9 cellular contexts compared by ENCODE assay signal in the genomic region with DNA sequence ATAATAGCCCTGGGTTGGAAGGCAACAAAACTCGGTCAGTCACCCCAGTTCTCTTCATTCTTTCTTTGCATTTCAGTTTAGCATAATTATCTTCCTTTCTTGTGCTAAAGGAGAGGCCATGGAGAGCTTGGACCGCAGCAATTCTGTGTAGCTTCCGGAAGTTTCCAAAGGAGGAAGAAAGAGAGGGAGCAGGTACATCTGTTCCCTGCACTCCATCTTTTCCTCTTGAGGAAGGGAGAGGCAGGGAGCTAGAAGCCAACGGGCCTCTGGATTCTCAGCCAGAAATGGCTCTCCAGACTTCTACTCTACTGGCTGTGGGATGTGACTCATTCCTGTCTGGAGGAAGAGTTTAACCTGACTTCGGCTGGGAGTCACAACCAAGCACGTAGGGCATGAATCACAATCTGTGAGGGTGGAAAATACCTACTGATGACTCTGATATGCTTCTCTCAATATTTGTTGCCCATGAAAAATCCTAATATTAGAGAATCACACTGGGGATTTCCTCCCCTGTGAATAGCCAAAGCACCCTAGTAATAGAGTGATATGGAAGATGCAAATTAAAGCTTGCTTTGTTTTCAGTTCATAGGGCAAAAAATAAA. TPM values are rescaled to one million over a fixed set of nuclear protein-coding genes. Genes with fewer than 3 reads are reported as not detected.
A peak's percentile ranks its signal among the peaks of the same experiment; 100 is the strongest.
DNase-seq lines count a peak whose midpoint lies in the region; ATAC-seq, FAIRE-seq and TF ChIP-seq lines count a peak whose summit lies in the region.
"Had no signal": no experiment of that assay in that cellular context is flagged by ENCODE, and none has a peak within 500 bp of the region (broad histone marks: within the 10 kb centered on the region; RNA-seq: fewer than 3 reads in every experiment).

No MANE protein-coding gene starts in this region.

- DNase-seq in ACHN: peak; percentile 99
- DNase-seq in K562 (ENCODE audit: extremely low read depth in 1 of 4, low spot score in 3 of 4): peak; percentile 26 to 66 (median 40)
- peak; percentile 92 for DNase-seq in kidney epithelial cell (ENCODE audit: low read depth)
- no peak for DNase-seq in GM20000 (ENCODE audit: low spot score)
- DNase-seq in NCI-H1105 (lab: John Stamatoyannopoulos, UW): no peak

- peaks cover 56% of the 10 kb centered on the region for H3K4me1 ChIP-seq in HUES6 (ENCODE audit: control insufficient read depth, insufficient read depth, low read length)
- peaks cover 3 to 49% of the 10 kb centered on the region in 2 experiments; a peak in 4 of 5 replicates for H3K4me1 ChIP-seq in K562 (replicated peaks in 1 of 2; ENCODE audit: control insufficient read depth in 2 of 2, insufficient read depth in 2 of 2, low read length in 2 of 2)

- H3K4me1 Mint-ChIP-seq in stimulated activated memory B cell treated with anti-CD40 and anti-IgM and Interleukin-4, amounts not matched to agents 10 μg/mL and 1 μg/mL and 100 μg/mL, for 72 hours: peaks cover 41% of the 10 kb centered on the region

- CTCF ChIA-PET in K562 (lab: Yijun Ruan, JAX; ENCODE audit: low intra/inter-chr PET ratio): no interaction called here

- no TSS peak for BruUV-seq in K562 (replicated peaks; lab: Mats Ljungman, UMichigan)

- ATAC-seq in GM19463 (IDR thresholded peaks at IDR 0.05; ENCODE audit: unreplicated experiment): peak; percentile 65
- peak; percentile 52 for ATAC-seq in K562
- ATAC-seq in stimulated activated memory B cell treated with anti-CD40 and anti-IgM and Interleukin-4, amounts not matched to agents 10 μg/mL and 1 μg/mL and 100 μg/mL, for 72 hours: peak; percentile 55

- no peaks in the 10 kb centered on the region for H3K27me3 Mint-ChIP-seq in stimulated activated memory B cell treated with anti-CD40 and anti-IgM and Interleukin-4, amounts not matched to agents 10 μg/mL and 1 μg/mL and 100 μg/mL, for 72 hours

- TF ChIP-seq EP300 in K562 (IDR thresholded peaks at IDR 0.05; ENCODE audit: low read length): no peak

- in situ Hi-C loops in ACHN (cut with HindIII; ENCODE audit: low pct_ligation_motif_present, low pct_unique_long_range_greater_than_20kb, low sequenced_read_pairs) (no loop called here), K562 (cut with MboI) (no loop called here)

- H3K9me3 ChIP-seq in HUES6 (ENCODE audit: control insufficient read depth, insufficient read depth, low read depth, low read length): no peaks in the 10 kb centered on the region
- H3K9me3 ChIP-seq in K562 (replicated peaks; ENCODE audit: control insufficient read depth, insufficient read depth, low read depth, low read length): no peaks in the 10 kb centered on the region

- H3K36me3 Mint-ChIP-seq in stimulated activated memory B cell treated with anti-CD40 and anti-IgM and Interleukin-4, amounts not matched to agents 10 μg/mL and 1 μg/mL and 100 μg/mL, for 72 hours: peaks cover 20% of the 10 kb centered on the region

- H3K9ac ChIP-seq in HUES6 (ENCODE audit: low read length): peak overlapping the region; percentile 68
- H3K9ac ChIP-seq in K562 (ENCODE audit: insufficient read depth in 1 of 2, low read depth in 2 of 2, low read length in 2 of 2): no peak overlapping the region

- H3K9me1 ChIP-seq in K562 (ENCODE audit: control insufficient read depth, insufficient read depth, low read length): no peaks in the 10 kb centered on the region

- peak; percentile 65 for FAIRE-seq in K562 (lab: Jason Lieb, UNC)
- FAIRE-seq: frontal cortex had no signal

- POLR2A ChIA-PET in K562 (lab: Yijun Ruan, JAX): interaction anchor here (0.9 to 1.6 kb wide), 6 partner anchors 9 to 15 kb away, joined by 3 to 7 read pairs (median 4); no protein-coding TSS in a partner anchor

- H3K27ac ChIP-seq in HUES6 (ENCODE audit: low read depth, low read length) (peak overlapping the region; percentile 96), K562 (ENCODE audit: extremely low read depth, low read depth, low read length) (peak overlapping the region; percentile 80; the same call in 2 of the 3 replicates)

- peak overlapping the region; percentile 25; the same call in 1 of the 2 replicates for H3K4me2 ChIP-seq in K562 (ENCODE audit: insufficient read depth, low read length)

- H4K20me1 ChIP-seq in K562 (replicated peaks; ENCODE audit: control insufficient read depth, insufficient read depth, low read length): 0 out of 2 replicates have a peak, but pooled peaks cover under 1% of the 10 kb centered on the region

- TF ChIP-seq RAD21 in K562 (CRISPR knock-in tag; conservative IDR thresholded peaks at IDR 0.05 in 1 of 2, IDR thresholded peaks at IDR 0.05 in 1 of 2): no peak

- H3K4me3 ChIP-seq in HUES6 (ENCODE audit: low read depth, low read length) (peak overlapping the region; percentile 19; the same call in 1 of the 2 replicates), K562 (no peak overlapping the region), kidney epithelial cell (ENCODE audit: low read depth, low read length) (no peak overlapping the region)

- no peaks in the 10 kb centered on the region for H3K9me3 Mint-ChIP-seq in stimulated activated memory B cell treated with anti-CD40 and anti-IgM and Interleukin-4, amounts not matched to agents 10 μg/mL and 1 μg/mL and 100 μg/mL, for 72 hours

- TF ChIP-seq POLR2A in K562 (conservative IDR thresholded peaks at IDR 0.05): no peak

- no peak overlapping the region for H3K27ac Mint-ChIP-seq in stimulated activated memory B cell treated with anti-CD40 and anti-IgM and Interleukin-4, amounts not matched to agents 10 μg/mL and 1 μg/mL and 100 μg/mL, for 72 hours

- peaks cover 43% of the 10 kb centered on the region for H3K79me2 ChIP-seq in K562 (ENCODE audit: control insufficient read depth, insufficient read depth, low read length)

- H3K36me3 ChIP-seq in HUES6 (ENCODE audit: control insufficient read depth, insufficient read depth, low read length) (peaks cover 4% of the 10 kb centered on the region; the same call in 1 of the 2 replicates), K562 (ENCODE audit: control insufficient read depth, insufficient read depth, low read length) (peaks cover 7% of the 10 kb centered on the region; the same call in 2 of the 3 replicates), kidney epithelial cell (ENCODE audit: control insufficient read depth, insufficient read depth, low read length) (no peaks in the 10 kb centered on the region)

- WGBS in K562 (ENCODE audit: insufficient coverage, low coverage, missing lambda C conversion rate): 31% methylated on average over 6 of the region's 6 CpGs

- H3K4me3 Mint-ChIP-seq in stimulated activated memory B cell treated with anti-CD40 and anti-IgM and Interleukin-4, amounts not matched to agents 10 μg/mL and 1 μg/mL and 100 μg/mL, for 72 hours: no peak overlapping the region

- TF ChIP-seq CTCF in K562 (IDR thresholded peaks at IDR 0.05 in 2 of 3, conservative IDR thresholded peaks at IDR 0.05 in 1 of 3; ENCODE audit: insufficient read depth in 2 of 3, low read depth in 1 of 3, low read length in 3 of 3) (no peak), kidney epithelial cell (IDR thresholded peaks at IDR 0.05; ENCODE audit: insufficient read depth, low read length, poor library complexity, severe bottlenecking) (no peak), GM20000 (IDR thresholded peaks at IDR 0.05; ENCODE audit: extremely low read depth, missing control alignments) (no peak)

- intact Hi-C loops in K562 (cut with micrococcal nuclease): no loop called here

- no peaks in the 10 kb centered on the region for H3K27me3 ChIP-seq in HUES6 (ENCODE audit: control insufficient read depth, insufficient read depth, low read length)
- no peaks in the 10 kb centered on the region for H3K27me3 ChIP-seq in K562 (ENCODE audit: control insufficient read depth in 2 of 2, insufficient read depth in 2 of 2, low read length in 2 of 2)
- no peaks in the 10 kb centered on the region for H3K27me3 ChIP-seq in kidney epithelial cell (ENCODE audit: control insufficient read depth, insufficient read depth, low read length)

- H2AFZ ChIP-seq in K562 (ENCODE audit: low read depth, low read length): no peak overlapping the region

TF ChIP-seq in K562, 482 proteins besides CTCF, POLR2A, EP300 and RAD21 (continues in another document):
- TF ChIP-seq ARID1B (IDR thresholded peaks at IDR 0.05) (peak; percentile 61; the same call in 1 of the 2 replicates), ARNT (IDR thresholded peaks at IDR 0.05) (peak in 1 of 2 experiments; percentile 75; a peak in 1 of 4 replicates), ZNF717 (CRISPR knock-in tag; IDR thresholded peaks at IDR 0.05) (no peak), HIVEP1 (CRISPR knock-in tag; IDR thresholded peaks at IDR 0.05) (no peak), FOSL1 (tag; conservative IDR thresholded peaks at IDR 0.05) (peak; percentile 94), RCOR1 (IDR thresholded peaks at IDR 0.05; ENCODE audit: borderline replicate concordance in 1 of 2, low read depth in 2 of 2, low read length in 2 of 2) (0 out of 4 replicates have a peak, but pooled peaks of 1 of the 2 experiments have one; percentile 25)
- TF ChIP-seq, protein P1, sequence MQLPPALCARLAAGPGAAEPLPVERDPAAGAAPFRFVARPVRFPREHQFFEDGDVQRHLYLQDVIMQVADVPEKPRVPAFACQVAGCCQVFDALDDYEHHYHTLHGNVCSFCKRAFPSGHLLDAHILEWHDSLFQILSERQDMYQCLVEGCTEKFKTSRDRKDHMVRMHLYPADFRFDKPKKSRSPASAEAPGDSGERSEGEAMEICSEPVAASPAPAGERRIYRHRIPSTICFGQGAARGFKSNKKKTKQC (CRISPR knock-in tag; IDR thresholded peaks at IDR 0.05): no peak

RNA-seq across cellular contexts. Expression of a gene that starts 17.0 kb away (rescaled TPM):
- total RNA-seq in K562 (2011; cell fraction: chromatin; rRNA removed; ENCODE audit: low replicate concordance): 21.5 and 44.0 TPM in 2 replicates
- total RNA-seq in K562 (2011; cell fraction: nucleolus; rRNA removed): 16.0 and 17.0 TPM in 2 replicates
- 30.9 and 54.3 TPM in 2 replicates for total RNA-seq in K562 (2011; cell fraction: nucleoplasm; rRNA removed)
- total RNA-seq in K562 (2014; rRNA removed) (13.1 and 17.0 TPM in 2 replicates), K562 (2014; rRNA removed; fragmentation: Illumina TruSeq; extraction: Trizol) (23.8 and 25.6 TPM in 2 replicates), K562 (2015; rRNA removed; fragmentation: Illumina TruSeq; extraction: Trizol) (23.1 and 24.7 TPM in 2 replicates), K562 (2021) (19.0 and 20.3 TPM in 2 replicates), kidney epithelial cell (69.9 and 73.2 TPM in 2 replicates)
- polyA plus RNA-seq in K562 (2011; rRNA removed) (19.3 and 23.4 TPM in 2 replicates), K562 (2014; fragmentation: Illumina TruSeq; extraction: Trizol) (17.2 and 21.1 TPM in 2 replicates), K562 (2014; fragmentation: Nextera tagmentation; extraction: Ambion mirVana) (1 to 10 TPM; 3.5 to 5.6 TPM), K562 (2014; rRNA removed) (10.4 and 14.0 TPM in 2 replicates)
- polyA plus RNA-seq in K562 (2011; cell fraction: cytosol; rRNA removed): 8.7 and 16.6 TPM in 2 replicates
- polyA plus RNA-seq in K562 (2011; cell fraction: nucleus; rRNA removed): 13.9 and 18.2 TPM in 2 replicates
- polyA plus RNA-seq in K562 (2012): 14.9 and 22.1 TPM in 2 replicates
- 43.1 and 45.6 TPM in 2 replicates for polyA minus RNA-seq in K562 (2011; rRNA and poly(A)+ RNA removed)
- polyA minus RNA-seq in K562 (2011; cell fraction: cytosol; rRNA and poly(A)+ RNA removed): 13.6 and 18.3 TPM in 2 replicates
- polyA minus RNA-seq in K562 (2011; cell fraction: nucleus; rRNA and poly(A)+ RNA removed): 19.4 and 34.4 TPM in 2 replicates

Comparison
In these comparisons a context has a peak if more than half of its experiments do, and no peak if none do; other contexts are left out.
1. DNase-seq: peak in ACHN (single experiment), K562 (4 of 4) and kidney epithelial cell (single experiment); none in GM20000 (single experiment) and NCI-H1105 (single experiment).
2. Peak in every context shown above with its lines, with median percentiles within 50 percentile points of each other: ATAC-seq.